22 cellular contexts compared by ENCODE assay signal in genomic region chr11:130813196-130813595, GRCh38.
"Had no signal": no experiment of that assay in that cellular context is flagged by ENCODE, and none has a peak within 500 bp of the region (broad histone marks: within the 10 kb centered on the region; RNA-seq: fewer than 3 reads in every experiment).

No MANE protein-coding gene starts in this region.

- H3K27ac ChIP-seq: coronary artery, esophagus squamous epithelium, left ventricle myocardium inferior, neutrophil, spleen, testis, tibial nerve, upper lobe of right lung had no signal

- H3K36me3 ChIP-seq: esophagus squamous epithelium, left ventricle myocardium inferior, neutrophil, spleen, tibial nerve, upper lobe of right lung had no signal

- H3K27ac Mint-ChIP-seq: naive thymus-derived CD4-positive, alpha-beta T cell; stimulated activated memory B cell treated with anti-CD40 and anti-IgM and Interleukin-4, amounts not matched to agents 10 μg/mL and 1 μg/mL and 100 μg/mL, for 72 hours; stimulated activated naive CD8-positive, alpha-beta T cell treated with anti-CD3 and anti-CD28 coated beads, Interleukin-15, amount 100 ng/mL, for 72 hours had no signal

- H3K4me3 ChIP-seq: coronary artery, esophagus squamous epithelium, left ventricle myocardium inferior, lung, spleen, testis, tibial nerve, upper lobe of right lung had no signal

- DNase-seq: central memory CD4-positive, alpha-beta T cell; effector CD4-positive, alpha-beta T cell; esophagus squamous epithelium; foreskin fibroblast; kidney glomerular epithelial cell; left ventricle myocardium inferior; mesendoderm; naive thymus-derived CD4-positive, alpha-beta T cell; posterior cingulate gyrus; spleen; stimulated activated CD4-positive, alpha-beta T cell treated with anti-CD3 and anti-CD28 coated beads, Interleukin-15, amount 100 ng/mL, for 24 hours; stimulated activated CD4-positive, alpha-beta T cell treated with anti-CD3 and anti-CD28 coated beads, Interleukin-1b, Interleukin-23, amount 100 ng/mL, for 48 hours; stimulated activated CD4-positive, alpha-beta T cell treated with anti-CD3 and anti-CD28 coated beads, Interleukin-4, amount 100 ng/mL, for 24 hours; stimulated activated naive CD8-positive, alpha-beta T cell treated with anti-CD3 and anti-CD28 coated beads, Interleukin-15, amount 100 ng/mL, for 72 hours; testis; upper lobe of right lung had no signal

- H3K4me1 Mint-ChIP-seq: naive thymus-derived CD4-positive, alpha-beta T cell; stimulated activated memory B cell treated with anti-CD40 and anti-IgM and Interleukin-4, amounts not matched to agents 10 μg/mL and 1 μg/mL and 100 μg/mL, for 72 hours; stimulated activated naive CD8-positive, alpha-beta T cell treated with anti-CD3 and anti-CD28 coated beads, Interleukin-15, amount 100 ng/mL, for 72 hours had no signal

- H3K4me1 ChIP-seq: esophagus squamous epithelium, spleen, testis, tibial nerve, upper lobe of right lung had no signal

- ATAC-seq: naive thymus-derived CD4-positive, alpha-beta T cell; sciatic nerve; stimulated activated memory B cell treated with anti-CD40 and anti-IgM and Interleukin-4, amounts not matched to agents 10 μg/mL and 1 μg/mL and 100 μg/mL, for 72 hours; stimulated activated naive CD8-positive, alpha-beta T cell treated with anti-CD3 and anti-CD28 coated beads, Interleukin-15, amount 100 ng/mL, for 72 hours; upper lobe of right lung had no signal

- H3K9me3 Mint-ChIP-seq: stimulated activated memory B cell treated with anti-CD40 and anti-IgM and Interleukin-4, amounts not matched to agents 10 μg/mL and 1 μg/mL and 100 μg/mL, for 72 hours; stimulated activated naive CD8-positive, alpha-beta T cell treated with anti-CD3 and anti-CD28 coated beads, Interleukin-15, amount 100 ng/mL, for 72 hours had no signal

- H3K9me3 ChIP-seq: esophagus squamous epithelium, left ventricle myocardium inferior, neutrophil, spleen, testis, tibial nerve, upper lobe of right lung had no signal

- H3K4me3 Mint-ChIP-seq: naive thymus-derived CD4-positive, alpha-beta T cell; stimulated activated memory B cell treated with anti-CD40 and anti-IgM and Interleukin-4, amounts not matched to agents 10 μg/mL and 1 μg/mL and 100 μg/mL, for 72 hours; stimulated activated naive CD8-positive, alpha-beta T cell treated with anti-CD3 and anti-CD28 coated beads, Interleukin-15, amount 100 ng/mL, for 72 hours had no signal

- H3K36me3 Mint-ChIP-seq: naive thymus-derived CD4-positive, alpha-beta T cell; stimulated activated memory B cell treated with anti-CD40 and anti-IgM and Interleukin-4, amounts not matched to agents 10 μg/mL and 1 μg/mL and 100 μg/mL, for 72 hours had no signal

- H3K27me3 ChIP-seq: testis, tibial nerve, upper lobe of right lung had no signal
